In the genomic region with DNA sequence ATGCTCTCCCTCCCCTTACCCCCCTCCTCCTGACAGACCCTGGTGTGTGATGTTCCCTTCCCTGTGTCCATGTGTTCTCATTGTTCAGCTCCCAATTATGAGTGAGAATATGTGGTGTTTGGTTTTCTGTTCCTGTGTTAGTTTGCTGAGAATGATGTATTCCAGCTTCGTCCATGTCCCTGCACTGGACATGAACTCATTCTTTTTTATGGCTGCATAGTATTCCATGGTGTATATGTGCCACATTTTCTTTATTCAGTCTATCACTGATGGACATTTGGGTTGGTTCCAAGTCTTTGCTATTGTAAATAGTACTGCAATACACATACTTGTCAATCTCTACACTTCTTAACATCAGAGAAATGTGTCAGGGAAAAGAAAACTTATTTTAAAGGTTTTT, we compare ENCODE assay signal across 7 cellular contexts.
DNase-seq lines count a peak whose midpoint lies in the region; ATAC-seq, FAIRE-seq and TF ChIP-seq lines count a peak whose summit lies in the region.
"Not testable (repeated sequence)": the region's sequence is repeated elsewhere in the genome, so short reads cannot be mapped to it uniquely, and the experiment has no call there.

No MANE protein-coding gene starts in this region.

- TF ChIP-seq POLR2A in K562 (conservative IDR thresholded peaks at IDR 0.05); endothelial cell of umbilical vein (IDR thresholded peaks at IDR 0.05; ENCODE audit: low read depth, low read length): not testable (repeated sequence)

- in situ Hi-C loops in K562 (cut with MboI) = not testable (repeated sequence)

- not testable (repeated sequence) for H2AFZ ChIP-seq in K562 (ENCODE audit: low read depth, low read length); endothelial cell of umbilical vein (ENCODE audit: low read depth, low read length)

- H4K20me1 ChIP-seq in K562 (replicated peaks; ENCODE audit: control insufficient read depth, insufficient read depth, low read length); endothelial cell of umbilical vein (replicated peaks; ENCODE audit: control insufficient read depth, extremely low read depth, insufficient read depth, low read length): not testable (repeated sequence)

- TF ChIP-seq CTCF in HEK293 (tag by site-specific recombination; IDR thresholded peaks at IDR 0.05); K562 (IDR thresholded peaks at IDR 0.05 in 2 of 3, conservative IDR thresholded peaks at IDR 0.05 in 1 of 3; ENCODE audit: insufficient read depth in 2 of 3, low read depth in 1 of 3, low read length in 3 of 3); endothelial cell of umbilical vein (IDR thresholded peaks at IDR 0.05; ENCODE audit: extremely low read depth in 1 of 2, insufficient read depth in 1 of 2, low read depth in 1 of 2, low read length in 2 of 2); foreskin keratinocyte (conservative IDR thresholded peaks at IDR 0.05): not testable (repeated sequence)

- TF ChIP-seq RAD21 in K562 (CRISPR knock-in tag; conservative IDR thresholded peaks at IDR 0.05 in 1 of 2, IDR thresholded peaks at IDR 0.05 in 1 of 2) = not testable (repeated sequence)

- not testable (repeated sequence) for H3K36me3 Mint-ChIP-seq in activated T-helper 17 cell treated with anti-CD3 and anti-CD28 coated beads, Interleukin-2, amount 50 U/mL, for 72 hours (ENCODE audit: low read depth)

- not testable (repeated sequence) for H3K9me3 Mint-ChIP-seq in activated T-helper 17 cell treated with anti-CD3 and anti-CD28 coated beads, Interleukin-2, amount 50 U/mL, for 72 hours

- H3K9me3 ChIP-seq in HEK293 (ENCODE audit: control insufficient read depth, insufficient read depth, low read depth, low read length); K562 (replicated peaks; ENCODE audit: control insufficient read depth, insufficient read depth, low read depth, low read length); endothelial cell of umbilical vein (replicated peaks; ENCODE audit: control insufficient read depth, insufficient read depth, low read length): not testable (repeated sequence)

- ATAC-seq in activated T-helper 17 cell treated with anti-CD3 and anti-CD28 coated beads, Interleukin-2, amount 50 U/mL, for 72 hours (replicated peaks); K562; foreskin keratinocyte: not testable (repeated sequence)

- CTCF ChIA-PET in HEK293 (lab: Yijun Ruan, JAX); K562 (lab: Yijun Ruan, JAX; ENCODE audit: low intra/inter-chr PET ratio): not testable (repeated sequence)
- CTCF ChIA-PET in endothelial cell of umbilical vein (lab: Charles Lee) = interaction anchor here (0.9 to 1.3 kb wide), 2 partner anchors 10 to 41 kb away, joined by 3 to 5 read pairs; no protein-coding TSS in a partner anchor

- 0% methylated on average over 1 of the region's 1 CpG for WGBS in K562 (ENCODE audit: insufficient coverage, low coverage, missing lambda C conversion rate)

- DNase-seq in HTR-8/SVneo (ENCODE audit: insufficient read length, low spot score); K562 (ENCODE audit: extremely low read depth in 1 of 4, low spot score in 3 of 4); endothelial cell of umbilical vein (ENCODE audit: low read depth, low spot score); epithelial cell of prostate (ENCODE audit: low read depth, low spot score); foreskin keratinocyte: not testable (repeated sequence)

- POLR2A ChIA-PET in HEK293 (lab: Yijun Ruan, JAX); endothelial cell of umbilical vein (lab: Charles Lee): not testable (repeated sequence)
- POLR2A ChIA-PET in K562 (lab: Yijun Ruan, JAX) = interaction anchor here (0.6 kb wide), 1 partner anchor 31 kb away, joined by 3 read pairs; no protein-coding TSS in a partner anchor

- not testable (repeated sequence) for H3K27ac ChIP-seq in HEK293 (ENCODE audit: extremely low read depth, low read depth, low read length); K562 (ENCODE audit: extremely low read depth, low read depth, low read length); endothelial cell of umbilical vein (ENCODE audit: insufficient read depth, low read depth, low read length)
- H3K27ac ChIP-seq in epithelial cell of prostate = peak overlapping the region; percentile 65
- peak overlapping the region; percentile 21 for H3K27ac ChIP-seq in foreskin keratinocyte

- TF ChIP-seq EP300 in K562 (IDR thresholded peaks at IDR 0.05; ENCODE audit: low read length) = not testable (repeated sequence)

- not testable (repeated sequence) for H3K4me3 ChIP-seq in HEK293 (ENCODE audit: low read depth, low read length); K562; endothelial cell of umbilical vein (replicated peaks in 1 of 3; ENCODE audit: insufficient read depth in 1 of 3, low read depth in 1 of 3, low read length in 3 of 3)

- intact Hi-C loops in K562 (cut with micrococcal nuclease); endothelial cell of umbilical vein (cut with micrococcal nuclease): not testable (repeated sequence)

- not testable (repeated sequence) for H3K4me2 ChIP-seq in K562 (ENCODE audit: insufficient read depth, low read length)
- peak overlapping the region; percentile 51 for H3K4me2 ChIP-seq in endothelial cell of umbilical vein (ENCODE audit: insufficient read depth, low read length)

- peaks cover 10 to 13% of the 10 kb centered on the region in 2 experiments for H3K27me3 ChIP-seq in K562 (ENCODE audit: control insufficient read depth in 2 of 2, insufficient read depth in 2 of 2, low read length in 2 of 2)
- not testable (repeated sequence) for H3K27me3 ChIP-seq in endothelial cell of umbilical vein (ENCODE audit: control insufficient read depth in 2 of 2, insufficient read depth in 2 of 2, low read length in 2 of 2); foreskin keratinocyte

- not testable (repeated sequence) for H3K9ac ChIP-seq in K562 (ENCODE audit: insufficient read depth in 1 of 2, low read depth in 2 of 2, low read length in 2 of 2); endothelial cell of umbilical vein (replicated peaks; ENCODE audit: extremely low read depth, insufficient read depth, low read length)

- not testable (repeated sequence) for H3K9me1 ChIP-seq in K562 (ENCODE audit: control insufficient read depth, insufficient read depth, low read length); endothelial cell of umbilical vein (replicated peaks; ENCODE audit: control insufficient read depth, extremely low read depth, insufficient read depth, low read length)

- H3K36me3 ChIP-seq in HEK293 (ENCODE audit: control insufficient read depth in 2 of 2, insufficient read depth in 1 of 2, low read length in 2 of 2); K562 (ENCODE audit: control insufficient read depth, insufficient read depth, low read length); endothelial cell of umbilical vein (ENCODE audit: control insufficient read depth in 2 of 2, extremely low read depth in 1 of 2, insufficient read depth in 2 of 2, low read length in 2 of 2): not testable (repeated sequence)

- not testable (repeated sequence) for H3K4me1 Mint-ChIP-seq in activated T-helper 17 cell treated with anti-CD3 and anti-CD28 coated beads, Interleukin-2, amount 50 U/mL, for 72 hours

- H3K27me3 Mint-ChIP-seq in activated T-helper 17 cell treated with anti-CD3 and anti-CD28 coated beads, Interleukin-2, amount 50 U/mL, for 72 hours = peaks cover 30% of the 10 kb centered on the region

- peak overlapping the region; percentile 7 for H3K27ac Mint-ChIP-seq in activated T-helper 17 cell treated with anti-CD3 and anti-CD28 coated beads, Interleukin-2, amount 50 U/mL, for 72 hours

- BruUV-seq in K562 (replicated peaks; lab: Mats Ljungman, UMichigan) = not testable (repeated sequence)
- BruUV-seq in endothelial cell of umbilical vein (replicated peaks; lab: Mats Ljungman, UMichigan) = TSS peak; percentile 99

- H3K4me3 Mint-ChIP-seq in activated T-helper 17 cell treated with anti-CD3 and anti-CD28 coated beads, Interleukin-2, amount 50 U/mL, for 72 hours = not testable (repeated sequence)

- not testable (repeated sequence) for H3K4me1 ChIP-seq in HEK293 (ENCODE audit: control insufficient read depth, insufficient read depth, low read length); K562 (replicated peaks in 1 of 2; ENCODE audit: control insufficient read depth in 2 of 2, insufficient read depth in 2 of 2, low read length in 2 of 2); foreskin keratinocyte
- H3K4me1 ChIP-seq in endothelial cell of umbilical vein (ENCODE audit: control insufficient read depth, extremely low read depth, insufficient read depth, low read length) = peaks cover 16% of the 10 kb centered on the region

- peak; percentile 13 for FAIRE-seq in HTR-8/SVneo (lab: Jason Lieb, UNC)
- FAIRE-seq in K562 (lab: Jason Lieb, UNC); endothelial cell of umbilical vein (lab: Jason Lieb, UNC): not testable (repeated sequence)

- dilution Hi-C loops in endothelial cell of umbilical vein (cut with MboI; ENCODE audit: extremely low pct_ligation_motif_present, low sequenced_read_pairs) = not testable (repeated sequence)

- H3K79me2 ChIP-seq in K562 (ENCODE audit: control insufficient read depth, insufficient read depth, low read length); endothelial cell of umbilical vein (ENCODE audit: control insufficient read depth, insufficient read depth, low read length): not testable (repeated sequence)

TF ChIP-seq in HEK293, 187 proteins besides CTCF, POLR2A, EP300 and RAD21:
- TF ChIP-seq ZNF146 (tag by site-specific recombination; IDR thresholded peaks at IDR 0.05) = peak; percentile 74

TF ChIP-seq in K562, 482 proteins besides CTCF, POLR2A, EP300 and RAD21:
- peak; percentile 68 for TF ChIP-seq ZNF146 (CRISPR knock-in tag; IDR thresholded peaks at IDR 0.05; ENCODE audit: unreplicated experiment)
